Comparison of ENCODE assay signal across 33 cellular contexts in genomic region chr6:133767571-133767970, GRCh38.
A peak's percentile ranks its signal among the peaks of the same experiment; 100 is the strongest.
DNase-seq lines count a peak whose midpoint lies in the region; ATAC-seq, FAIRE-seq and TF ChIP-seq lines count a peak whose summit lies in the region.
"Had no signal": no experiment of that assay in that cellular context is flagged by ENCODE, and none has a peak within 500 bp of the region (broad histone marks: within the 10 kb centered on the region; RNA-seq: fewer than 3 reads in every experiment).

No MANE protein-coding gene starts in this region.

- POLR2A ChIA-PET in IMR-90 (lab: Charles Lee; ENCODE audit: unreplicated experiment): no interaction called here

- H3K23ac ChIP-seq in IMR-90 (ENCODE audit: low read depth, low read length): 0 out of 2 replicates have a peak overlapping the region, but pooled peaks have one; percentile 15

- no peak overlapping the region for H3K9ac ChIP-seq in IMR-90 (ENCODE audit: low read depth, low read length)
- no peak overlapping the region for H3K9ac ChIP-seq in astrocyte (ENCODE audit: low read length)
- no peak overlapping the region for H3K9ac ChIP-seq in keratinocyte (ENCODE audit: control insufficient read depth, extremely low read depth, insufficient read depth, low read length)
- H3K9ac ChIP-seq: neural progenitor cell, parathyroid adenoma had no signal

- H3K9me3 ChIP-seq in IMR-90 (ENCODE audit: control insufficient read depth, insufficient read depth, low read length) (no peaks in the 10 kb centered on the region), astrocyte (ENCODE audit: insufficient read depth, low read depth, low read length) (no peaks in the 10 kb centered on the region), keratinocyte (ENCODE audit: control insufficient read depth, low read depth, low read length) (no peaks in the 10 kb centered on the region)
- H3K9me3 ChIP-seq: A549, heart right ventricle, right atrium auricular region, spleen had no signal

- H3K4me3 ChIP-seq in IMR-90 (ENCODE audit: insufficient read depth, low read depth, low read length) (no peak overlapping the region), astrocyte (ENCODE audit: insufficient read depth, low read depth, low read length) (no peak overlapping the region), keratinocyte (ENCODE audit: control insufficient read depth in 2 of 3, extremely low read depth in 1 of 3, insufficient read depth in 2 of 3, low read depth in 1 of 3, low read length in 3 of 3) (no peak overlapping the region)
- H3K4me3 ChIP-seq: A549, coronary artery, heart right ventricle, neural progenitor cell, right atrium auricular region, spleen had no signal

- peak overlapping the region; percentile 45; the same call in 1 of the 2 replicates for H3K4ac ChIP-seq in IMR-90 (ENCODE audit: low read depth, low read length)

- peak overlapping the region; percentile 54; the same call in 1 of the 2 replicates for H2BK20ac ChIP-seq in IMR-90 (ENCODE audit: low read depth, low read length)

- H2AFZ ChIP-seq in IMR-90 (replicated peaks; ENCODE audit: low read length, poor library complexity) (no peak overlapping the region), astrocyte (ENCODE audit: low read depth, low read length) (peak overlapping the region; percentile 27), keratinocyte (ENCODE audit: control insufficient read depth, low read length) (no peak overlapping the region)
- H2AFZ ChIP-seq: neural progenitor cell, parathyroid adenoma had no signal

- H2BK5ac ChIP-seq in IMR-90 (ENCODE audit: low read depth, low read length, poor library complexity, severe bottlenecking): peak overlapping the region; percentile 65

- intact Hi-C loops in IMR-90 (cut with micrococcal nuclease): loop anchor here (10.0 kb wide), 1 partner anchor 127 kb away; no protein-coding TSS in a partner anchor
- intact Hi-C loops in sciatic nerve (cut with DNase I): no loop called here

- dilution Hi-C loops in IMR-90 (cut with HindIII; ENCODE audit: low sequenced_read_pairs, unreplicated experiment) (no loop called here), keratinocyte (cut with MboI; ENCODE audit: extremely low pct_ligation_motif_present, low sequenced_read_pairs) (no loop called here)

- WGBS in IMR-90 (ENCODE audit: extremely low coverage in 2 of 2, insufficient read length in 1 of 2), 2 experiments: no CpG with 5 or more reads among the region's 2 CpGs

- H2AK5ac ChIP-seq in IMR-90 (ENCODE audit: low read depth, low read length): peak overlapping the region; percentile 26; the same call in 1 of the 2 replicates

- H3K9me3 Mint-ChIP-seq in astrocyte (ENCODE audit: unreplicated experiment): peaks cover 5% of the 10 kb centered on the region
- H3K9me3 Mint-ChIP-seq: CD8-positive, alpha-beta T cell; neural progenitor cell had no signal

- H3K27ac ChIP-seq in IMR-90 (ENCODE audit: insufficient read depth, low read length) (no peak overlapping the region), astrocyte (ENCODE audit: low read depth, low read length) (no peak overlapping the region), keratinocyte (ENCODE audit: control insufficient read depth, insufficient read depth, low read length) (no peak overlapping the region)
- H3K27ac ChIP-seq: coronary artery, heart right ventricle, neural progenitor cell, parathyroid adenoma, right atrium auricular region had no signal

- TF ChIP-seq CTCF in IMR-90 (conservative IDR thresholded peaks at IDR 0.05; ENCODE audit: low read depth, low read length): no peak
- TF ChIP-seq CTCF in astrocyte (IDR thresholded peaks at IDR 0.05; ENCODE audit: insufficient read depth, low read depth, low read length): no peak
- no peak for TF ChIP-seq CTCF in keratinocyte (optimal IDR thresholded peaks at IDR 0.05 in 1 of 3, IDR thresholded peaks at IDR 0.05 in 1 of 3, conservative IDR thresholded peaks at IDR 0.05 in 1 of 3; ENCODE audit: extremely low read depth in 1 of 3, insufficient read depth in 2 of 3, low read length in 3 of 3)

- ATAC-seq in IMR-90 (ENCODE audit: low read depth) (no peak), sciatic nerve (no peak)
- ATAC-seq: A549; activated CD4-positive, alpha-beta T cell treated with anti-CD3 and anti-CD28 coated beads for 36 hours; CD8-positive, alpha-beta T cell; stimulated activated naive CD8-positive, alpha-beta T cell treated with anti-CD3 and anti-CD28 coated beads, Interleukin-15, amount 100 ng/mL, for 72 hours had no signal

- H2BK15ac ChIP-seq in IMR-90 (ENCODE audit: low read depth, low read length): peak overlapping the region; percentile 95; the same call in 1 of the 3 replicates

- H3K36me3 Mint-ChIP-seq in astrocyte (ENCODE audit: low read depth, unreplicated experiment): no peaks in the 10 kb centered on the region
- H3K36me3 Mint-ChIP-seq: activated naive CD8-positive, alpha-beta T cell; CD8-positive, alpha-beta T cell; neural progenitor cell had no signal

- peak overlapping the region; percentile 87 for H4K5ac ChIP-seq in IMR-90 (ENCODE audit: low read depth, low read length)

- H3K4me2 ChIP-seq in IMR-90 (ENCODE audit: low read depth, low read length) (no peak overlapping the region), astrocyte (ENCODE audit: low read length) (no peak overlapping the region), keratinocyte (ENCODE audit: control insufficient read depth, extremely low read depth, insufficient read depth, low read depth, low read length) (no peak overlapping the region)
- H3K4me2 ChIP-seq: A549, neural progenitor cell had no signal

- H3K79me2 ChIP-seq in astrocyte (ENCODE audit: insufficient read depth, low read length) (no peaks in the 10 kb centered on the region), keratinocyte (ENCODE audit: control insufficient read depth, insufficient read depth, low read length) (no peaks in the 10 kb centered on the region)
- H3K79me2 ChIP-seq: parathyroid adenoma had no signal

- FAIRE-seq in astrocyte (lab: Jason Lieb, UNC): no peak
- peak; percentile 9 for FAIRE-seq in keratinocyte (lab: Jason Lieb, UNC)
- FAIRE-seq: A549, GM12891 had no signal

- H3K79me1 ChIP-seq in IMR-90 (ENCODE audit: low read depth in 1 of 2, low read length in 2 of 2): no peaks in the 10 kb centered on the region

- peaks cover 40% of the 10 kb centered on the region for H3K4me1 Mint-ChIP-seq in astrocyte (ENCODE audit: low read depth, unreplicated experiment)
- H3K4me1 Mint-ChIP-seq: activated CD4-positive, alpha-beta T cell treated with anti-CD3 and anti-CD28 coated beads for 36 hours; B cell; stimulated activated naive CD8-positive, alpha-beta T cell treated with anti-CD3 and anti-CD28 coated beads, Interleukin-15, amount 100 ng/mL, for 72 hours had no signal

- H3K4me3 Mint-ChIP-seq in astrocyte (ENCODE audit: unreplicated experiment): no peak overlapping the region
- H3K4me3 Mint-ChIP-seq: activated CD4-positive, alpha-beta T cell treated with anti-CD3 and anti-CD28 coated beads for 36 hours; activated naive CD8-positive, alpha-beta T cell; B cell; CD8-positive, alpha-beta T cell; neural progenitor cell; stimulated activated naive CD8-positive, alpha-beta T cell treated with anti-CD3 and anti-CD28 coated beads, Interleukin-15, amount 100 ng/mL, for 72 hours had no signal

- no peak overlapping the region for H2AK9ac ChIP-seq in IMR-90 (replicated peaks; ENCODE audit: low read depth, low read length, poor library complexity)

- H3K56ac ChIP-seq in IMR-90 (ENCODE audit: extremely low read depth, insufficient read depth, low read length): no peak overlapping the region

- H4K20me1 ChIP-seq in IMR-90 (ENCODE audit: insufficient read depth, low read length) (no peaks in the 10 kb centered on the region), astrocyte (ENCODE audit: insufficient read depth, low read length) (no peaks in the 10 kb centered on the region), keratinocyte (ENCODE audit: control insufficient read depth, extremely low read depth, insufficient read depth, low read length) (no peaks in the 10 kb centered on the region)

- peak overlapping the region; percentile 35 for H3K14ac ChIP-seq in IMR-90 (replicated peaks; ENCODE audit: low read depth, low read length)

- H3K27me3 Mint-ChIP-seq in astrocyte (ENCODE audit: low read depth, unreplicated experiment): no peaks in the 10 kb centered on the region

- no peak for TF ChIP-seq POLR2A in IMR-90 (IDR thresholded peaks at IDR 0.05; ENCODE audit: low read depth, low read length)

- DNase-seq in DMS53 (lab: John Stamatoyannopoulos, UW) (peak; percentile 55), IMR-90 (peak; percentile 63), astrocyte (ENCODE audit: low read depth) (no peak), keratinocyte (ENCODE audit: low read depth, low spot score) (no peak), retina (no peak), NCI-H1105 (lab: John Stamatoyannopoulos, UW) (no peak), sciatic nerve (ENCODE audit: low spot score) (no peak)
- no peak for DNase-seq in activated CD4-positive, CD25-positive, alpha-beta regulatory T cell (lab: John Stamatoyannopoulos, UW)
- DNase-seq: activated CD4-positive, alpha-beta T cell treated with anti-CD3 and anti-CD28 coated beads for 36 hours; activated CD8-positive, alpha-beta memory T cell treated with anti-CD3 and anti-CD28 coated beads for 24 hours; activated effector memory CD4-positive, alpha-beta T cell treated with Interleukin-2 at 50 U/mL for 16 hours; anterior cingulate cortex; CD8-positive, alpha-beta T cell; effector CD8-positive, alpha-beta T cell; foreskin melanocyte; H7; heart right ventricle; NCI-H1417 treated with DMSO at 0.1 percent for 48 hours; NCI-H2081 treated with DMSO at 0.1 percent for 48 hours; NCI-H446; NCI-H774; spleen; stimulated activated CD4-positive, alpha-beta T cell treated with anti-CD3 and anti-CD28 coated beads, Interleukin-2, amount 100 ng/mL, for 24 hours; stimulated activated naive CD8-positive, alpha-beta T cell treated with anti-CD3 and anti-CD28 coated beads, Interleukin-15, amount 100 ng/mL, for 72 hours; SW 1271 had no signal

- peak overlapping the region; percentile 2 for H4K91ac ChIP-seq in IMR-90 (ENCODE audit: insufficient read depth, low read depth, low read length)

- H3K4me1 ChIP-seq in IMR-90 (ENCODE audit: control insufficient read depth, insufficient read depth, low read length): peaks cover 17% of the 10 kb centered on the region
- H3K4me1 ChIP-seq in astrocyte (ENCODE audit: insufficient read depth, low read length): peaks cover 24% of the 10 kb centered on the region
- peaks cover 4% of the 10 kb centered on the region for H3K4me1 ChIP-seq in keratinocyte (ENCODE audit: control insufficient read depth, extremely low read depth, insufficient read depth, low read length)
- H3K4me1 ChIP-seq: parathyroid adenoma had no signal

- CTCF ChIA-PET in IMR-90 (lab: Yijun Ruan, JAX): no interaction called here

- H3K36me3 ChIP-seq in IMR-90 (ENCODE audit: control insufficient read depth, insufficient read depth, low read length) (no peaks in the 10 kb centered on the region), astrocyte (ENCODE audit: insufficient read depth, low read length) (no peaks in the 10 kb centered on the region), keratinocyte (ENCODE audit: control insufficient read depth in 2 of 2, extremely low read depth in 1 of 2, insufficient read depth in 2 of 2, low read length in 2 of 2) (no peaks in the 10 kb centered on the region)
- H3K36me3 ChIP-seq: heart right ventricle, neural progenitor cell, right atrium auricular region, spleen had no signal

- H4K8ac ChIP-seq in IMR-90 (ENCODE audit: low read depth in 2 of 2, low read length in 2 of 2): peak overlapping the region; percentile 2 to 62; a peak in 3 of 4 replicates

- H3K27me3 ChIP-seq in IMR-90 (ENCODE audit: control insufficient read depth, insufficient read depth, low read length) (no peaks in the 10 kb centered on the region), astrocyte (ENCODE audit: insufficient read depth, low read length) (no peaks in the 10 kb centered on the region), keratinocyte (ENCODE audit: control insufficient read depth, extremely low read depth, insufficient read depth, low read length) (peaks cover 2% of the 10 kb centered on the region)
- H3K27me3 ChIP-seq: neural progenitor cell, right atrium auricular region, spleen had no signal

- in situ Hi-C loops in IMR-90 (cut with MboI; ENCODE audit: low sequenced_read_pairs): no loop called here

- H3K18ac ChIP-seq in IMR-90 (ENCODE audit: low read depth, low read length): peak overlapping the region; percentile 84; the same call in 1 of the 2 replicates

- H3K9me1 ChIP-seq in IMR-90 (ENCODE audit: insufficient read depth, low read length) (peaks cover 10% of the 10 kb centered on the region), keratinocyte (ENCODE audit: control insufficient read depth, extremely low read depth, insufficient read depth, low read length) (no peaks in the 10 kb centered on the region)

- TF ChIP-seq RAD21 in IMR-90 (IDR thresholded peaks at IDR 0.05; ENCODE audit: low read length): no peak

- no TSS peak for BruUV-seq in IMR-90 (replicated peaks; lab: Mats Ljungman, UMichigan)

- H2BK120ac ChIP-seq in IMR-90 (ENCODE audit: low read depth, low read length): peak overlapping the region; percentile 80; the same call in 1 of the 2 replicates

- no peak overlapping the region for H3K27ac Mint-ChIP-seq in astrocyte (ENCODE audit: unreplicated experiment)
- H3K27ac Mint-ChIP-seq: activated CD4-positive, alpha-beta T cell treated with anti-CD3 and anti-CD28 coated beads for 36 hours; activated naive CD8-positive, alpha-beta T cell; B cell; CD8-positive, alpha-beta T cell; neural progenitor cell had no signal

Comparison
In these comparisons a context has a peak if more than half of its experiments do, and no peak if none do; other contexts are left out.
1. DNase-seq: peak in DMS53 (single experiment) and IMR-90 (single experiment); none in astrocyte (single experiment), keratinocyte (single experiment), retina (single experiment), activated CD4-positive, CD25-positive, alpha-beta regulatory T cell (0 of 4), NCI-H1105 (single experiment) and sciatic nerve (single experiment).